Comparison of ENCODE assay signal across 10 cellular contexts in genomic region chr2:96143231-96143847, GRCh38. TPM values are rescaled to one million over a fixed set of nuclear protein-coding genes. Genes with fewer than 3 reads are reported as not detected.
DNase-seq lines count a peak whose midpoint lies in the region; ATAC-seq and TF ChIP-seq lines count a peak whose summit lies in the region.
"Had no signal": no experiment of that assay in that cellular context is flagged by ENCODE, and none has a peak within 500 bp of the region (broad histone marks: within the 10 kb centered on the region; RNA-seq: fewer than 3 reads in every experiment).

No MANE protein-coding gene starts in this region.

- no peak overlapping the region for H3K27ac Mint-ChIP-seq in brain
- peak overlapping the region; percentile 97 for H3K27ac Mint-ChIP-seq in stimulated activated effector memory CD8-positive, alpha-beta T cell treated with anti-CD3 and anti-CD28 coated beads, Interleukin-12 subunit alpha, Interleukin-12 subunit beta, amount 100 ng/mL, for 72 hours

- DNase-seq in T-helper 1 cell (peak; percentile 15 to 31 (median 26)), NCI-H748 treated with DMSO at 0.1 percent for 48 hours (lab: John Stamatoyannopoulos, UW) (no peak), medulla oblongata (ENCODE audit: extremely low spot score) (no peak), GM23248 (no peak)
- no peak for DNase-seq in stimulated activated effector memory CD8-positive, alpha-beta T cell treated with anti-CD3 and anti-CD28 coated beads, Interleukin-12 subunit alpha, Interleukin-12 subunit beta, amount 100 ng/mL, for 72 hours (ENCODE audit: low spot score in 2 of 2)

- H3K79me2 ChIP-seq in GM23248 (ENCODE audit: insufficient read depth), result no peaks in the 10 kb centered on the region

- no peaks in the 10 kb centered on the region for H3K36me3 ChIP-seq in GM23248 (ENCODE audit: low read depth)

- H2AFZ ChIP-seq in GM23248, result no peak overlapping the region

- no peaks in the 10 kb centered on the region for H3K9me3 ChIP-seq in GM23248 (ENCODE audit: low read depth)

- no peaks in the 10 kb centered on the region for H3F3A ChIP-seq in GM23248 (ENCODE audit: insufficient read depth)

- in situ Hi-C loops in GM23248 (cut with MboI), result no loop called here

- H3K27me3 Mint-ChIP-seq in brain, result peaks cover 41% of the 10 kb centered on the region

- 92 to 95% methylated on average over 10 of the region's 10 CpGs for WGBS in GM23248 (ENCODE audit: low coverage in 1 of 2, low lambda C conversion rate in 2 of 2, missing lambda C conversion rate in 2 of 2), 2 experiments

- ATAC-seq in stimulated activated effector memory CD8-positive, alpha-beta T cell treated with anti-CD3 and anti-CD28 coated beads, Interleukin-12 subunit alpha, Interleukin-12 subunit beta, amount 100 ng/mL, for 72 hours, result no peak

- H3K9me3 Mint-ChIP-seq in brain, result no peaks in the 10 kb centered on the region
- no peaks in the 10 kb centered on the region for H3K9me3 Mint-ChIP-seq in stimulated activated effector memory CD8-positive, alpha-beta T cell treated with anti-CD3 and anti-CD28 coated beads, Interleukin-12 subunit alpha, Interleukin-12 subunit beta, amount 100 ng/mL, for 72 hours

- H3K4me3 ChIP-seq in GM23248, result no peak overlapping the region
- H3K4me3 ChIP-seq: K562 had no signal

- H3K4me2 ChIP-seq in GM23248 (ENCODE audit: unreplicated experiment), result no peak overlapping the region

- H3K36me3 Mint-ChIP-seq in brain, result no peaks in the 10 kb centered on the region
- peaks cover 73% of the 10 kb centered on the region for H3K36me3 Mint-ChIP-seq in stimulated activated effector memory CD8-positive, alpha-beta T cell treated with anti-CD3 and anti-CD28 coated beads, Interleukin-12 subunit alpha, Interleukin-12 subunit beta, amount 100 ng/mL, for 72 hours

- peaks cover 34% of the 10 kb centered on the region for H3K4me1 Mint-ChIP-seq in brain
- peaks cover 62% of the 10 kb centered on the region for H3K4me1 Mint-ChIP-seq in stimulated activated effector memory CD8-positive, alpha-beta T cell treated with anti-CD3 and anti-CD28 coated beads, Interleukin-12 subunit alpha, Interleukin-12 subunit beta, amount 100 ng/mL, for 72 hours

- H3K4me3 Mint-ChIP-seq in brain, result peak overlapping the region in 4 of 5 experiments; percentile 45 to 85 (median 80)
- peak overlapping the region; percentile 94 for H3K4me3 Mint-ChIP-seq in stimulated activated effector memory CD8-positive, alpha-beta T cell treated with anti-CD3 and anti-CD28 coated beads, Interleukin-12 subunit alpha, Interleukin-12 subunit beta, amount 100 ng/mL, for 72 hours

- no peaks in the 10 kb centered on the region for H3K9me2 ChIP-seq in GM23248 (ENCODE audit: insufficient read depth)

- TF ChIP-seq CTCF in brain (conservative IDR thresholded peaks at IDR 0.05), result no peak

- no peaks in the 10 kb centered on the region for H3K27me3 ChIP-seq in GM23248 (replicated peaks; ENCODE audit: insufficient read depth)

- no peak overlapping the region for H3K9ac ChIP-seq in GM23248

- peak; percentile 33 for TF ChIP-seq POLR2A in GM18526 (IDR thresholded peaks at IDR 0.05; ENCODE audit: extremely low read depth, insufficient read length)

- no peak overlapping the region for H3K27ac ChIP-seq in GM23248

- H3K4me1 ChIP-seq in GM23248 (ENCODE audit: insufficient read depth), result peaks cover 9% of the 10 kb centered on the region; the same call in 1 of the 2 replicates

- no peaks in the 10 kb centered on the region for H4K20me1 ChIP-seq in GM23248 (ENCODE audit: insufficient read depth)

RNA-seq across cellular contexts. Expression of gene DUSP2, which starts 1.9 kb away (rescaled TPM):
- 3.0 TPM for polyA plus RNA-seq in brain (ENCODE audit: insufficient read depth, low read depth, low replicate concordance)
- 2.4 and 8.8 TPM in 2 replicates for total RNA-seq in GM23248 (2014; rRNA removed; shearing (Covaris generic))
- polyA plus RNA-seq in GM23248 (2016; fragmentation: Nextera tagmentation; extraction: Ambion mirVana), result 3.1 and 3.3 TPM in 2 replicates

RNA-seq across cellular contexts. Expression of gene ASTL, which starts 5.0 kb away (rescaled TPM):
- not detected for polyA plus RNA-seq in brain (ENCODE audit: insufficient read depth, low read depth, low replicate concordance)
- total RNA-seq in GM23248 (2014; rRNA removed; shearing (Covaris generic)), result 0.25 TPM in 1 of 2 replicates, not detected in the other
- not detected in 2 replicates for polyA plus RNA-seq in GM23248 (2016; fragmentation: Nextera tagmentation; extraction: Ambion mirVana)
- total RNA-seq: K562, mucosa of gallbladder, RPMI7951 had no signal
- polyA plus RNA-seq: K562 had no signal

RNA-seq across cellular contexts. Expression of gene ADRA2B, which starts 27.0 kb away (rescaled TPM):
- polyA plus RNA-seq in brain (ENCODE audit: insufficient read depth, low read depth, low replicate concordance) (0.48 TPM), GM23248 (2016; fragmentation: Nextera tagmentation; extraction: Ambion mirVana) (not detected in 2 replicates)
- not detected in 2 replicates for total RNA-seq in GM23248 (2014; rRNA removed; shearing (Covaris generic))
- total RNA-seq: K562, RPMI7951 had no signal
- polyA plus RNA-seq: K562 had no signal

Comparison
In these comparisons a context has a peak if more than half of its experiments do, and no peak if none do; other contexts are left out.
1. DNase-seq: peak in T-helper 1 cell (5 of 5); none in stimulated activated effector memory CD8-positive, alpha-beta T cell treated with anti-CD3 and anti-CD28 coated beads, Interleukin-12 subunit alpha, Interleukin-12 subunit beta, amount 100 ng/mL, for 72 hours (0 of 2), NCI-H748 treated with DMSO at 0.1 percent for 48 hours (single experiment), medulla oblongata (single experiment) and GM23248 (single experiment).